In genomic region chr2:74025971-74026612, GRCh38 we compare ENCODE assay signal across 10 cellular contexts. TPM values are rescaled to one million over a fixed set of nuclear protein-coding genes. Genes with fewer than 3 reads are reported as not detected.
DNase-seq lines count a peak whose midpoint lies in the region; ATAC-seq and TF ChIP-seq lines count a peak whose summit lies in the region.
"Had no signal": no experiment of that assay in that cellular context is flagged by ENCODE, and none has a peak within 500 bp of the region (broad histone marks: within the 10 kb centered on the region; RNA-seq: fewer than 3 reads in every experiment).

No MANE protein-coding gene starts in this region.

- H3K27ac Mint-ChIP-seq in activated naive CD8-positive, alpha-beta T cell treated with anti-CD3 and anti-CD28 coated beads, Interleukin-2, amount 50 U/mL, for 24 hours: peak overlapping the region; percentile 46

- H3K4me1 Mint-ChIP-seq in activated naive CD8-positive, alpha-beta T cell treated with anti-CD3 and anti-CD28 coated beads, Interleukin-2, amount 50 U/mL, for 24 hours: peaks cover 78% of the 10 kb centered on the region

- no peak for ATAC-seq in activated naive CD8-positive, alpha-beta T cell treated with anti-CD3 and anti-CD28 coated beads, Interleukin-2, amount 50 U/mL, for 24 hours

- peak overlapping the region; percentile 25; the same call in 1 of the 2 replicates for H3K4me3 ChIP-seq in GM12865 (ENCODE audit: low read depth, low read length)
- 0 out of 2 replicates have a peak overlapping the region, but pooled peaks have one; percentile 32 for H3K4me3 ChIP-seq in HUES48 (ENCODE audit: low read depth, low read length)
- H3K4me3 ChIP-seq in mesodermal cell (ENCODE audit: extremely low read depth, insufficient read depth, low read length, poor library complexity, severe bottlenecking): no peak overlapping the region
- H3K4me3 ChIP-seq in ovary: no peak overlapping the region

- no peak for TF ChIP-seq POLR2A in ovary (IDR thresholded peaks at IDR 0.05)

- no peak overlapping the region for H3K4me3 Mint-ChIP-seq in activated naive CD8-positive, alpha-beta T cell treated with anti-CD3 and anti-CD28 coated beads, Interleukin-2, amount 50 U/mL, for 24 hours

- H3K36me3 ChIP-seq in HUES48 (ENCODE audit: control insufficient read depth, insufficient read depth, low read length) (no peaks in the 10 kb centered on the region), mesodermal cell (ENCODE audit: control insufficient read depth, insufficient read depth, low read length) (no peaks in the 10 kb centered on the region), ovary (no peaks in the 10 kb centered on the region)

- peaks cover 15% of the 10 kb centered on the region for H3K36me3 Mint-ChIP-seq in activated naive CD8-positive, alpha-beta T cell treated with anti-CD3 and anti-CD28 coated beads, Interleukin-2, amount 50 U/mL, for 24 hours (ENCODE audit: low read depth)

- WGBS in mesodermal cell (ENCODE audit: insufficient coverage in 2 of 2), 2 experiments: 33 to 60% methylated on average over 2 of the region's 6 CpGs
- 46 to 58% (median 47%) methylated on average over 5 to 6 of the region's 6 CpGs for WGBS in ovary, 3 donors

- H3K27me3 Mint-ChIP-seq in activated naive CD8-positive, alpha-beta T cell treated with anti-CD3 and anti-CD28 coated beads, Interleukin-2, amount 50 U/mL, for 24 hours: no peaks in the 10 kb centered on the region

- DNase-seq in GM12865 (ENCODE audit: low read depth) (no peak), SHP77 (lab: John Stamatoyannopoulos, UW) (no peak), middle frontal gyrus (ENCODE audit: extremely low spot score, low spot score) (no peak), ovary (no peak)
- peak; percentile 26 for DNase-seq in activated naive CD8-positive, alpha-beta T cell treated with anti-CD3 and anti-CD28 coated beads, Interleukin-2, amount 50 U/mL, for 24 hours
- DNase-seq in activated CD4-positive, CD25-positive, alpha-beta regulatory T cell treated with anti-CD3 and anti-CD28 coated beads, Interleukin-2, amount 50 U/mL, for 72 hours: no peak
- DNase-seq: activated CD4-positive, alpha-beta T cell treated with anti-CD3 and anti-CD28 coated beads for 1 hour; stimulated activated CD4-positive, alpha-beta T cell treated with anti-CD3 and anti-CD28 coated beads, Interleukin-12 subunit alpha, Interleukin-12 subunit beta, amount 100 ng/mL, for 4 hours had no signal

- TF ChIP-seq CTCF in GM12865 (IDR thresholded peaks at IDR 0.05; ENCODE audit: insufficient read depth, low read depth, low read length, missing control alignments) (no peak), ovary (IDR thresholded peaks at IDR 0.05) (no peak)

- peak overlapping the region; percentile 90 for H3K27ac ChIP-seq in HUES48 (ENCODE audit: low read depth, low read length)
- H3K27ac ChIP-seq in mesodermal cell (ENCODE audit: low read depth, low read length, severe bottlenecking): peak overlapping the region; percentile 53
- no peak overlapping the region for H3K27ac ChIP-seq in ovary

- H3K9me3 Mint-ChIP-seq in activated naive CD8-positive, alpha-beta T cell treated with anti-CD3 and anti-CD28 coated beads, Interleukin-2, amount 50 U/mL, for 24 hours: no peaks in the 10 kb centered on the region

- intact Hi-C loops in ovary (cut with DNase I): no loop called here

- H3K9me3 ChIP-seq in HUES48 (ENCODE audit: control insufficient read depth, insufficient read depth, low read length): peaks cover 7% of the 10 kb centered on the region; the same call in 1 of the 2 replicates
- peaks cover 6% of the 10 kb centered on the region for H3K9me3 ChIP-seq in mesodermal cell (ENCODE audit: control insufficient read depth, low read length)
- no peaks in the 10 kb centered on the region for H3K9me3 ChIP-seq in ovary

- no peak for TF ChIP-seq EP300 in ovary (IDR thresholded peaks at IDR 0.05)

- H3K9ac ChIP-seq in HUES48 (ENCODE audit: low read depth, low read length): no peak overlapping the region

- H3K4me1 ChIP-seq in HUES48 (ENCODE audit: control insufficient read depth, insufficient read depth, low read length): peaks cover 35% of the 10 kb centered on the region
- H3K4me1 ChIP-seq in mesodermal cell (ENCODE audit: control insufficient read depth, insufficient read depth, low read length, poor library complexity, severe bottlenecking): peaks cover 17% of the 10 kb centered on the region
- peaks cover 3% of the 10 kb centered on the region for H3K4me1 ChIP-seq in ovary (ENCODE audit: insufficient read depth)

- H3K27me3 ChIP-seq in HUES48 (ENCODE audit: control insufficient read depth, insufficient read depth, low read length): no peaks in the 10 kb centered on the region
- no peaks in the 10 kb centered on the region for H3K27me3 ChIP-seq in ovary

RNA-seq across cellular contexts. Expression of gene TET3, which starts 41.4 kb away (rescaled TPM):
- polyA plus RNA-seq in mesodermal cell (2013, experiment 1 of 2): 7.4 TPM
- 6.6 TPM for polyA plus RNA-seq in mesodermal cell (2013, experiment 2 of 2)
- total RNA-seq in ovary: 10 to 100 TPM in 2 of 7 donors, 1 to 10 TPM in 5; 5.1 to 13.5 (median 7.9) TPM
- polyA plus RNA-seq in ovary: 1 to 10 TPM; 2.6 to 3.3 TPM

Comparison
In these comparisons a context has a peak if more than half of its experiments do, and no peak if none do; other contexts are left out.
1. H3K4me3 ChIP-seq: peak in GM12865 (single experiment) and HUES48 (single experiment); none in mesodermal cell (single experiment) and ovary (single experiment).
2. H3K27ac ChIP-seq: peak in HUES48 (single experiment) and mesodermal cell (single experiment); none in ovary (0 of 2).